ENCODE assay signal across 15 cellular contexts in the genomic region with DNA sequence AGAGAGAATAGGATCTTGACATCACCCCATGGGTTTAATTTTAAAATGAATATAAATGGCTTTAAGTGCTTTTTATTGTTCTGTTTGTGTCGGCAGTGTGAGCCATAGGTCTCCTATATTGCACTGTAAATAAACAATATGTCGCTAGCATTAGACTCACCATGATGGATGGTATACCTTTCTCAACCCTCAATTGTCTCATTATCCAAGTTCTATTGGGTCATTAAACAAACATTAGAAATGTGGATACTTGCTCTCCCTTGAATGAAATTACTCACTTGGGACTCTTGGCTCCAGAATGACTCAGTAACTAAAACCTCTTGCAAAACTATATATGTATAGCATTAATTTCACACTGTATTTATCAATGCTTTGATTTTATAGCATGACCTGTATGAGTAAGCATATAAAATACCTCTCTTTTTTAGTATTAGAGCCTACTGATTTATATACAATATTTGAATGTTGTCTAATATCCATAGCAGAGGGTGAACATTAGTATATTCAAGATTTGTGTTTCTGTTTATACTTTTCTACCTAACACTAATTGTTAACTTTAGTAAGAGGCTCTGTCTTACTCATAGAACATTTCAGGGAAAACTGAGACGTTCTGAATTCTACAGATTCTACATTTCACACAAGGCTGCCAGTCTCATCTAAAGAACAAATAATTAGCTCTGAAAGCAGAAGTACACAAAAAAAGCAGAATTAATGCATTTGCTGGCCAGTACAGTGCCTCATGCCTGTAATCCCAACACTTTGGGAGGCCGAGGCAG.
DNase-seq lines count a peak whose midpoint lies in the region; ATAC-seq and TF ChIP-seq lines count a peak whose summit lies in the region.
"Had no signal": no experiment of that assay in that cellular context is flagged by ENCODE, and none has a peak within 500 bp of the region (broad histone marks: within the 10 kb centered on the region; RNA-seq: fewer than 3 reads in every experiment).

No MANE protein-coding gene starts in this region.

- no peaks in the 10 kb centered on the region for H3K27me3 Mint-ChIP-seq in activated CD8-positive, alpha-beta T cell treated with anti-CD3 and anti-CD28 coated beads for 36 hours

- no peaks in the 10 kb centered on the region for H3K36me3 ChIP-seq in ACC112 (ENCODE audit: insufficient read depth, low read length)
- H3K36me3 ChIP-seq: WERI-Rb-1 had no signal

- H3K36me3 Mint-ChIP-seq in activated CD8-positive, alpha-beta T cell treated with anti-CD3 and anti-CD28 coated beads for 36 hours (ENCODE audit: low read depth), result no peaks in the 10 kb centered on the region

- H3K4me1 Mint-ChIP-seq in activated CD8-positive, alpha-beta T cell treated with anti-CD3 and anti-CD28 coated beads for 36 hours (ENCODE audit: low read depth), result no peaks in the 10 kb centered on the region

- CTCF ChIA-PET in RWPE1 (lab: Yijun Ruan, JAX), result interaction anchor here (0.7 kb wide), 1 partner anchor 647 kb away, joined by 4 read pairs; no protein-coding TSS in a partner anchor
- CTCF ChIA-PET in activated CD8-positive, alpha-beta T cell treated with anti-CD3 and anti-CD28 coated beads for 36 hours (lab: Charles Lee), result no interaction called here

- H2AFZ ChIP-seq in ACC112 (ENCODE audit: low read length, unreplicated experiment), result no peak overlapping the region

- peaks cover 16% of the 10 kb centered on the region for H3K4me1 ChIP-seq in ACC112 (ENCODE audit: control insufficient read depth, insufficient read depth, low read length, unreplicated experiment)
- H3K4me1 ChIP-seq: body of pancreas had no signal

- peak overlapping the region; percentile 61 for H3K27ac ChIP-seq in ACC112 (ENCODE audit: low read depth, low read length)
- no peak overlapping the region for H3K27ac ChIP-seq in RWPE1
- H3K27ac ChIP-seq: body of pancreas, WERI-Rb-1 had no signal

- intact Hi-C loops in activated CD8-positive, alpha-beta T cell treated with anti-CD3 and anti-CD28 coated beads for 36 hours (cut with micrococcal nuclease), result no loop called here

- POLR2A ChIA-PET in RWPE1 (lab: Yijun Ruan, JAX; ENCODE audit: low non-redundant PET), result no interaction called here
- POLR2A ChIA-PET in activated CD8-positive, alpha-beta T cell treated with anti-CD3 and anti-CD28 coated beads for 36 hours (lab: Charles Lee), result no interaction called here

- H3K4me3 ChIP-seq in ACC112 (ENCODE audit: low read depth, low read length), result no peak overlapping the region
- H3K4me3 ChIP-seq: body of pancreas had no signal

- no peak overlapping the region for H3K4me3 Mint-ChIP-seq in activated CD8-positive, alpha-beta T cell treated with anti-CD3 and anti-CD28 coated beads for 36 hours

- no peaks in the 10 kb centered on the region for H3K79me2 ChIP-seq in ACC112 (ENCODE audit: control insufficient read depth, insufficient read depth, low read length, unreplicated experiment)

- DNase-seq in HS-5 (ENCODE audit: low read depth) (peak; percentile 53), RWPE1 (ENCODE audit: low spot score) (peak; percentile 73), fibroblast of peridontal ligament (ENCODE audit: extremely low read depth) (peak; percentile 42), 8988T (no peak), SIG-M5 treated with dmso at 0.1 percent for 504 hours (lab: John Stamatoyannopoulos, UW; ENCODE audit: unreplicated experiment) (no peak)
- no peak for DNase-seq in activated CD8-positive, alpha-beta T cell treated with anti-CD3 and anti-CD28 coated beads for 36 hours
- DNase-seq: activated effector memory CD4-positive, alpha-beta T cell treated with anti-CD3 and anti-CD28 coated beads, Interleukin-2, amount 50 U/mL, for 16 hours; AML-193; body of pancreas; left ventricle myocardium superior; NCI-H1092; NCI-H446 treated with DMSO at 0.1 percent for 48 hours; WERI-Rb-1 had no signal

- no peaks in the 10 kb centered on the region for H3K27me3 ChIP-seq in ACC112 (ENCODE audit: insufficient read depth, low read length)
- H3K27me3 ChIP-seq: body of pancreas had no signal

- peaks cover 3% of the 10 kb centered on the region for H3K9me3 Mint-ChIP-seq in activated CD8-positive, alpha-beta T cell treated with anti-CD3 and anti-CD28 coated beads for 36 hours

- ATAC-seq in activated CD8-positive, alpha-beta T cell treated with anti-CD3 and anti-CD28 coated beads for 36 hours, result no peak
- no peak for ATAC-seq in HG03457 (IDR thresholded peaks at IDR 0.05; ENCODE audit: unreplicated experiment)
- ATAC-seq: body of pancreas, left ventricle myocardium superior had no signal

- H3K27ac Mint-ChIP-seq in activated CD8-positive, alpha-beta T cell treated with anti-CD3 and anti-CD28 coated beads for 36 hours, result no peak overlapping the region

- no peak for TF ChIP-seq CTCF in RWPE1 (conservative IDR thresholded peaks at IDR 0.05; ENCODE audit: low read depth)
- TF ChIP-seq CTCF in activated CD8-positive, alpha-beta T cell treated with anti-CD3 and anti-CD28 coated beads for 36 hours (IDR thresholded peaks at IDR 0.05), result no peak

Comparison
In these comparisons a context has a peak if more than half of its experiments do, and no peak if none do; other contexts are left out.
1. DNase-seq: peak in HS-5 (single experiment), RWPE1 (single experiment) and fibroblast of peridontal ligament (single experiment); none in activated CD8-positive, alpha-beta T cell treated with anti-CD3 and anti-CD28 coated beads for 36 hours (single experiment), 8988T (single experiment) and SIG-M5 treated with dmso at 0.1 percent for 504 hours (single experiment).